20 cellular contexts compared by ENCODE assay signal in the genomic region with DNA sequence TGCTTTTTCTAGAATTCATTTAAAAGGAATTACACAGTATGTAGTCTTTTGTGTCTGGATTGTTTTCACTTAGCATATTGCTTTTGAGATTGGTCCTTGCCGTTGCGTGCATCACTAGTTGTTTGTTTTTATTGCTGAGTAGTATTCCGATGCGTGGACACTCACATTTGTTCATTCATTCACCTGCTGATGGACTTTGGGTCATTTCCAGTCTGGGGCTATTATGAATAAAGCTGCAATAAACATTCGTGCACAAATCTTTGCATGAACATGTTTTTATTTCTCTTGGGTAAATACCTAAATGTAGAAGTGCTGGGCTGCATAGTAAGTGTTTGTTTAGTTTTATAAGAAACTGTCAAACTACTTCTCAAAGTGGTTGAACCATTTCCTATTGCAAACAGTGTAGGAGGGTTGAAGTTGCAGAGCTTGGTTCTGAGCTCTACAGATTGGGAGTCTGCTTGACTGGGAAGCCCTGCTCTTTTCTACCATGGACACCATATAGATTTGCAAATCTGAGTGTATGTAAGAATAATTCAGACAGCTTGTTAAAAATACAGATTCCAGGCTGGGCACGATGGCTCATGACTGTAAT.
"Had no signal": no experiment of that assay in that cellular context is flagged by ENCODE, and none has a peak within 500 bp of the region (broad histone marks: within the 10 kb centered on the region; RNA-seq: fewer than 3 reads in every experiment).

No MANE protein-coding gene starts in this region.

- H3K9me3 ChIP-seq: SJSA1 had no signal

- H3K4me1 ChIP-seq: SJSA1 had no signal

- DNase-seq: KBM-7, MV-4-11, NCI-H1048, NCI-H1105, NCI-H1417, NCI-H146, NCI-H187, NCI-H2029, NCI-H2081 treated with DMSO at 0.1 percent for 48 hours, NCI-H2171, NCI-H226, NCI-H446, NCI-H524, NCI-H526 treated with DMSO at 0.1 percent for 48 hours, NCI-H748 treated with DMSO at 0.1 percent for 48 hours, Right ventricle myocardium superior, RPMI8226, SIG-M5 had no signal

- H3K36me3 ChIP-seq: SJSA1 had no signal

- H3K4me3 ChIP-seq: SJSA1, SK-N-MC had no signal
